8 cellular contexts compared by ENCODE assay signal in genomic region chr15:70763120-70763949, GRCh38. TPM values are rescaled to one million over a fixed set of nuclear protein-coding genes. Genes with fewer than 3 reads are reported as not detected.
A peak's percentile ranks its signal among the peaks of the same experiment; 100 is the strongest.
DNase-seq lines count a peak whose midpoint lies in the region; ATAC-seq and TF ChIP-seq lines count a peak whose summit lies in the region.

Gene UACA, minus strand, starts transcription at chr15:70763558. Its CDS starts 151 bp downstream, at chr15:70763407.

- no peak within 1 kb of the TSS for H3K27ac Mint-ChIP-seq in CD4-positive, CD25-positive, alpha-beta regulatory T cell
- H3K27ac Mint-ChIP-seq in activated T-cell treated with anti-CD3 and anti-CD28 coated beads, Interleukin-2, amount 50 U/mL, for 72 hours, result no peak within 1 kb of the TSS

- H3K36me3 Mint-ChIP-seq in CD4-positive, CD25-positive, alpha-beta regulatory T cell, result no peaks in the 10 kb centered on the region
- H3K36me3 Mint-ChIP-seq in activated T-cell treated with anti-CD3 and anti-CD28 coated beads, Interleukin-2, amount 50 U/mL, for 72 hours (ENCODE audit: insufficient read depth in 2 of 2), result peaks cover 0 to 2% of the 10 kb centered on the region in 2 donors

- no peak within 1 kb of the TSS for H3K27ac ChIP-seq in CD4-positive, CD25-positive, alpha-beta regulatory T cell (ENCODE audit: insufficient read depth, low read length, poor library complexity, severe bottlenecking)
- peak within 1 kb of the TSS; percentile 97 for H3K27ac ChIP-seq in esophagus (ENCODE audit: low read depth in 2 of 2, low read length in 1 of 2)

- H3K27me3 ChIP-seq in CD4-positive, CD25-positive, alpha-beta regulatory T cell (ENCODE audit: control insufficient read depth, insufficient read depth, low read length), result peaks cover 39% of the 10 kb centered on the region
- H3K27me3 ChIP-seq in esophagus (ENCODE audit: control insufficient read depth in 1 of 2, insufficient read depth in 2 of 2, low read length in 2 of 2), result no peaks in the 10 kb centered on the region

- peaks cover 15% of the 10 kb centered on the region for H3K4me1 ChIP-seq in CD4-positive, CD25-positive, alpha-beta regulatory T cell (ENCODE audit: control insufficient read depth, insufficient read depth, low read length, poor library complexity, severe bottlenecking)
- H3K4me1 ChIP-seq in esophagus (ENCODE audit: control insufficient read depth in 2 of 2, insufficient read depth in 2 of 2, low read length in 1 of 2) (no peaks in the 10 kb centered on the region), mucosa of descending colon (ENCODE audit: low read depth) (peaks cover 6% of the 10 kb centered on the region)

- intact Hi-C loops in mucosa of descending colon (cut with DNase I, micrococcal nuclease), result no loop called here

- ATAC-seq in CD4-positive, CD25-positive, alpha-beta regulatory T cell (ENCODE audit: low read depth in 2 of 2), result peak; percentile 73 to 83
- ATAC-seq in GM21367 (IDR thresholded peaks at IDR 0.05; ENCODE audit: unreplicated experiment) (peak; percentile 86), mucosa of descending colon (peak; percentile 96)
- ATAC-seq in activated T-cell treated with anti-CD3 and anti-CD28 coated beads, Interleukin-2, amount 50 U/mL, for 72 hours (replicated peaks in 1 of 2), result peak; percentile 99 to 100

- H3K4me3 ChIP-seq in CD4-positive, CD25-positive, alpha-beta regulatory T cell (ENCODE audit: low read depth, low read length), result no peak within 1 kb of the TSS
- H3K4me3 ChIP-seq in esophagus (ENCODE audit: low read depth in 1 of 2, low read length in 2 of 2) (peak within 1 kb of the TSS; percentile 84 to 88), mucosa of descending colon (peak within 1 kb of the TSS; percentile 65)

- no peak for TF ChIP-seq CTCF in mucosa of descending colon (IDR thresholded peaks at IDR 0.05)

- peak; percentile 12 to 77 (median 47) for DNase-seq in CD4-positive, CD25-positive, alpha-beta regulatory T cell
- DNase-seq in HUDEP-2 (lab: John Stamatoyannopoulos, UW; ENCODE audit: unreplicated experiment in 76 of 76) (peak in 60 of 76 experiments; percentile 4 to 78 (median 52)), OCI-M1 (lab: John Stamatoyannopoulos, UW) (peak; percentile 90), mucosa of descending colon (peak; percentile 95 to 99 (median 99))
- peak; percentile 85 to 87 for DNase-seq in activated T-cell treated with anti-CD3 and anti-CD28 coated beads, Interleukin-2, amount 50 U/mL, for 72 hours
- DNase-seq in stimulated activated CD8-positive, alpha-beta memory T cell treated with anti-CD3 and anti-CD28 coated beads, Interleukin-2, amount 100 ng/mL, for 1 hour (ENCODE audit: low read depth in 2 of 2), result peak; percentile 22 to 31

- peaks cover 0 to 4% (median 0%) of the 10 kb centered on the region in 7 donors for H3K9me3 Mint-ChIP-seq in CD4-positive, CD25-positive, alpha-beta regulatory T cell
- H3K9me3 Mint-ChIP-seq in activated T-cell treated with anti-CD3 and anti-CD28 coated beads, Interleukin-2, amount 50 U/mL, for 72 hours, result no peaks in the 10 kb centered on the region

- H3K27me3 Mint-ChIP-seq in CD4-positive, CD25-positive, alpha-beta regulatory T cell, result peaks cover 72% of the 10 kb centered on the region
- H3K27me3 Mint-ChIP-seq in activated T-cell treated with anti-CD3 and anti-CD28 coated beads, Interleukin-2, amount 50 U/mL, for 72 hours (ENCODE audit: low read depth), result peaks cover 55% of the 10 kb centered on the region

- no peaks in the 10 kb centered on the region for H3K36me3 ChIP-seq in CD4-positive, CD25-positive, alpha-beta regulatory T cell (ENCODE audit: control insufficient read depth, insufficient read depth, low read length)
- H3K36me3 ChIP-seq in esophagus (ENCODE audit: control insufficient read depth in 2 of 2, insufficient read depth in 2 of 2, low read length in 1 of 2) (peaks cover 0 to 2% of the 10 kb centered on the region in 2 donors), mucosa of descending colon (ENCODE audit: low read depth) (no peaks in the 10 kb centered on the region)

- WGBS in esophagus, 2 donors, result 0% methylated on average over 58 to 79 of the region's 79 CpGs

- H3K4me3 Mint-ChIP-seq in CD4-positive, CD25-positive, alpha-beta regulatory T cell, result peak within 1 kb of the TSS; percentile 60 to 84 (median 77)
- peak within 1 kb of the TSS; percentile 94 for H3K4me3 Mint-ChIP-seq in activated T-cell treated with anti-CD3 and anti-CD28 coated beads, Interleukin-2, amount 50 U/mL, for 72 hours

- peaks cover 5 to 20% (median 12%) of the 10 kb centered on the region in 4 donors for H3K4me1 Mint-ChIP-seq in CD4-positive, CD25-positive, alpha-beta regulatory T cell
- peaks cover 21% of the 10 kb centered on the region for H3K4me1 Mint-ChIP-seq in activated T-cell treated with anti-CD3 and anti-CD28 coated beads, Interleukin-2, amount 50 U/mL, for 72 hours (ENCODE audit: low read depth)

- no peaks in the 10 kb centered on the region for H3K9me3 ChIP-seq in CD4-positive, CD25-positive, alpha-beta regulatory T cell (ENCODE audit: control insufficient read depth in 2 of 2, low read length in 2 of 2)
- H3K9me3 ChIP-seq in esophagus (ENCODE audit: control insufficient read depth in 2 of 2, insufficient read depth in 1 of 2, low read depth in 1 of 2, low read length in 1 of 2) (no peaks in the 10 kb centered on the region), mucosa of descending colon (no peaks in the 10 kb centered on the region)

RNA-seq across cellular contexts. Expression of gene UACA, which starts in this region (rescaled TPM):
- total RNA-seq in CD4-positive, CD25-positive, alpha-beta regulatory T cell, result not detected
- polyA plus RNA-seq in CD4-positive, CD25-positive, alpha-beta regulatory T cell, result under 1 TPM in 1 of 4 donors, not detected in 3; 0.47 TPM
- total RNA-seq in activated T-cell treated with anti-CD3 and anti-CD28 coated beads, Interleukin-2, amount 50 U/mL, for 72 hours, result 1 to 10 TPM; 1.9 to 2.0 TPM
- polyA plus RNA-seq in esophagus, result 10 to 100 TPM; 27.1 to 83.5 TPM
- 10 to 100 TPM; 42.1 to 74.7 (median 64.9) TPM for total RNA-seq in mucosa of descending colon

Comparison
In these comparisons a context has a peak if more than half of its experiments do, and no peak if none do; other contexts are left out.
1. RNA of gene UACA (total RNA-seq): 42.1 to 74.7 TPM in mucosa of descending colon; 1.9 to 2.0 TPM in activated T-cell treated with anti-CD3 and anti-CD28 coated beads, Interleukin-2, amount 50 U/mL, for 72 hours and not detected in CD4-positive, CD25-positive, alpha-beta regulatory T cell (single experiment); every median in the first group is over 10 times any median in the second.
2. RNA of gene UACA (polyA plus RNA-seq): 27.1 to 83.5 TPM in esophagus; 0.47 TPM in CD4-positive, CD25-positive, alpha-beta regulatory T cell; every median in the first group is over 10 times any median in the second.
3. Peak in DNase-seq and ATAC-seq in CD4-positive, CD25-positive, alpha-beta regulatory T cell; RNA of the gene not detected or under 1 TPM.
4. DNase-seq: peak in every context shown above with its lines; median percentile 99 in mucosa of descending colon; 90 in OCI-M1; 86 in activated T-cell treated with anti-CD3 and anti-CD28 coated beads, Interleukin-2, amount 50 U/mL, for 72 hours; 52 in HUDEP-2; 47 in CD4-positive, CD25-positive, alpha-beta regulatory T cell; 26 in stimulated activated CD8-positive, alpha-beta memory T cell treated with anti-CD3 and anti-CD28 coated beads, Interleukin-2, amount 100 ng/mL, for 1 hour.
5. Peak in every context shown above with its lines, with median percentiles within 50 percentile points of each other: ATAC-seq.